In the genomic region with DNA sequence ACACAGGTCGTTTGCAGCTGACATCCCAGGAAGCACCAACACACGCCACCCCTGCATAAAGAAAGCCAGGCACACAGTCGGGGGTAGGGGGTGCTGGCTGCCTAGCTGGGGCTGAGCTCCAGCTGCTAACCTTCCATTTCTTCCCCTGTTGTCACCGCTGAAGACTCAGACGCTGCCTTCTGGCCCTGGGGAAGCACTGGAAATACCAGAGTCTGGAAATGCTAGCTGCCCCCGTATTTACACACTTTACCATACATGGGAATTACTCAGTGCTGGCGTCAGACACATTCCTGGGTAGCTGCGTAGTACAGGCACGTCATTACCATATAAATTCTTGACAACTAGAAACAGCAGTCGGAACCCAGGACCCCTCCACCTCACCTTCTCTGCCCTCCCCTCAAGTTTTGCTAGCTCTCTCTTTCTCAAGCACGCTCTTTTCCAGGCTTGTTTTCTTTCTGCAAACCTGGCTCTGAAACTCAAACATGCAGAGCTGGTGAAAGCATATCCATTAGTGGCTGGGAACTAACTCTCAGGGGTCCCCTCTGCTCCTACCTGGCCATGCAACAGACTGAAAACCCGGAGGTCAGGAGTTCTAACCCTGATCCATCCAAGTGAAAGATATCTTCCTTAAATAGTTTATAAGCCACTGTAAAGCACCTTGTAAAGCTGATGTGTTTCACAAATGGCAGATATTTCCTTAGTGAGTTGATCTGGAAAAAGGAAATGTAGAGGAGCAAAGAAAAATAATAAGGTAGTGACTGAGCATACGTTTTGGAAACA, we compare ENCODE assay signal across 8 cellular contexts. TPM values are rescaled to one million over a fixed set of nuclear protein-coding genes. Genes with fewer than 3 reads are reported as not detected.
A peak's percentile ranks its signal among the peaks of the same experiment; 100 is the strongest.
DNase-seq lines count a peak whose midpoint lies in the region; ATAC-seq and TF ChIP-seq lines count a peak whose summit lies in the region.

No MANE protein-coding gene starts in this region.

- no peaks in the 10 kb centered on the region for H3K36me3 Mint-ChIP-seq in CD4-positive, alpha-beta T cell (ENCODE audit: low read depth)

- TF ChIP-seq CTCF in CD4-positive, alpha-beta T cell (IDR thresholded peaks at IDR 0.05) = no peak

- DNase-seq in HT1080 (ENCODE audit: low read depth) = peak; percentile 94
- DNase-seq in amniotic epithelial cell (ENCODE audit: low read depth) = peak; percentile 99
- DNase-seq in stromal cell of bone marrow (ENCODE audit: low read depth) = peak; percentile 87
- DNase-seq in NCI-H1105 (lab: John Stamatoyannopoulos, UW) = no peak
- DNase-seq in CD4-positive, alpha-beta T cell = no peak
- DNase-seq in pons (ENCODE audit: low spot score) = no peak

- H3K9ac ChIP-seq in iPS-20b (ENCODE audit: low read depth, low read length) = peak overlapping the region; percentile 63; the same call in 1 of the 2 replicates

- POLR2A ChIA-PET in CD4-positive, alpha-beta T cell (lab: Charles Lee) = interaction anchor here (1.3 kb wide), 1 partner anchor 9 kb away, joined by 4 read pairs; no protein-coding TSS in a partner anchor

- H3K4me1 ChIP-seq in iPS-20b (ENCODE audit: insufficient read depth, low read length) = peaks cover 55% of the 10 kb centered on the region

- H3K4me3 ChIP-seq in iPS-20b (ENCODE audit: low read length) = peak overlapping the region; percentile 0; the same call in 1 of the 2 replicates

- no peaks in the 10 kb centered on the region for H3K9me3 ChIP-seq in iPS-20b (ENCODE audit: insufficient read depth, low read depth, low read length)
- H3K9me3 ChIP-seq in CD4-positive, alpha-beta T cell (ENCODE audit: control insufficient read depth, low read length) = no peaks in the 10 kb centered on the region

- no peaks in the 10 kb centered on the region for H3K9me3 Mint-ChIP-seq in CD4-positive, alpha-beta T cell

- peaks cover 36% of the 10 kb centered on the region for H3K4me1 Mint-ChIP-seq in CD4-positive, alpha-beta T cell (ENCODE audit: low read depth)

- H3K4me3 Mint-ChIP-seq in CD4-positive, alpha-beta T cell = no peak overlapping the region

- intact Hi-C loops in CD4-positive, alpha-beta T cell (cut with DNase I, micrococcal nuclease) = loop anchor here in 1 of 2 experiments (10.0 kb wide), 1 partner anchor 349 kb away; a partner anchor contains a TSS

- peak overlapping the region; percentile 11 for H3K27ac ChIP-seq in iPS-20b (ENCODE audit: low read length)
- H3K27ac ChIP-seq in CD4-positive, alpha-beta T cell (ENCODE audit: low read depth, low read length) = no peak overlapping the region

- no peaks in the 10 kb centered on the region for H3K27me3 Mint-ChIP-seq in CD4-positive, alpha-beta T cell

- H3K27ac Mint-ChIP-seq in CD4-positive, alpha-beta T cell = no peak overlapping the region

- ATAC-seq in HG03442 (IDR thresholded peaks at IDR 0.05; ENCODE audit: unreplicated experiment) = no peak
- no peak for ATAC-seq in CD4-positive, alpha-beta T cell (ENCODE audit: poor library complexity)

- peaks cover 31% of the 10 kb centered on the region for H3K27me3 ChIP-seq in iPS-20b (ENCODE audit: insufficient read depth, low read length)
- H3K27me3 ChIP-seq in CD4-positive, alpha-beta T cell (ENCODE audit: control insufficient read depth, insufficient read depth, low read length) = no peaks in the 10 kb centered on the region

- CTCF ChIA-PET in CD4-positive, alpha-beta T cell (lab: Charles Lee) = interaction anchor here (0.6 to 4.3 kb wide), 2 partner anchors 9 to 21 kb away, joined by 3 to 29 read pairs; no protein-coding TSS in a partner anchor

- no peaks in the 10 kb centered on the region for H3K36me3 ChIP-seq in iPS-20b (ENCODE audit: insufficient read depth, low read depth, low read length)

RNA-seq across cellular contexts. Expression of a gene that starts 3.3 kb away (rescaled TPM):
- total RNA-seq in HT1080 (2014; rRNA removed; shearing (Covaris generic)) = 516 and 694 TPM in 2 replicates
- 857 and 1,112 TPM in 2 replicates for polyA plus RNA-seq in HT1080 (2015; cell fraction: cytosol; rRNA removed)
- polyA plus RNA-seq in HT1080 (2015; cell fraction: nucleus; rRNA removed) = 468 and 520 TPM in 2 replicates
- total RNA-seq in CD4-positive, alpha-beta T cell = 10 to 100 TPM; 34.8 to 39.9 TPM

RNA-seq across cellular contexts. Expression of a gene that starts 34.6 kb away (rescaled TPM):
- total RNA-seq in HT1080 (2014; rRNA removed; shearing (Covaris generic)) = 91.8 and 111 TPM in 2 replicates
- polyA plus RNA-seq in HT1080 (2015; cell fraction: cytosol; rRNA removed) = 104 and 143 TPM in 2 replicates
- 90.0 and 94.6 TPM in 2 replicates for polyA plus RNA-seq in HT1080 (2015; cell fraction: nucleus; rRNA removed)
- under 1 TPM; 0.45 to 0.71 TPM for total RNA-seq in CD4-positive, alpha-beta T cell

RNA-seq across cellular contexts. Expression of a gene that starts 35.3 kb away (rescaled TPM):
- 24.2 and 40.6 TPM in 2 replicates for total RNA-seq in HT1080 (2014; rRNA removed; shearing (Covaris generic))
- 46.8 and 65.2 TPM in 2 replicates for polyA plus RNA-seq in HT1080 (2015; cell fraction: cytosol; rRNA removed)
- 89.6 and 123 TPM in 2 replicates for polyA plus RNA-seq in HT1080 (2015; cell fraction: nucleus; rRNA removed)
- 1 to 10 TPM; 2.8 to 4.3 TPM for total RNA-seq in CD4-positive, alpha-beta T cell

Comparison
In these comparisons a context has a peak if more than half of its experiments do, and no peak if none do; other contexts are left out.
1. DNase-seq: peak in HT1080 (single experiment), amniotic epithelial cell (single experiment) and stromal cell of bone marrow (single experiment); none in NCI-H1105 (single experiment), CD4-positive, alpha-beta T cell (0 of 10) and pons (single experiment).
2. RNA of a gene that starts 3.3 kb away (total RNA-seq): 516 to 694 TPM in HT1080; 34.8 to 39.9 TPM in CD4-positive, alpha-beta T cell; every median in the first group is over 10 times any median in the second.
3. RNA of a gene that starts 34.6 kb away (total RNA-seq): 91.8 to 111 TPM in HT1080; 0.45 to 0.71 TPM in CD4-positive, alpha-beta T cell; every median in the first group is over 10 times any median in the second.